ENCODE assay signal across 1 cellular context in the genomic region with DNA sequence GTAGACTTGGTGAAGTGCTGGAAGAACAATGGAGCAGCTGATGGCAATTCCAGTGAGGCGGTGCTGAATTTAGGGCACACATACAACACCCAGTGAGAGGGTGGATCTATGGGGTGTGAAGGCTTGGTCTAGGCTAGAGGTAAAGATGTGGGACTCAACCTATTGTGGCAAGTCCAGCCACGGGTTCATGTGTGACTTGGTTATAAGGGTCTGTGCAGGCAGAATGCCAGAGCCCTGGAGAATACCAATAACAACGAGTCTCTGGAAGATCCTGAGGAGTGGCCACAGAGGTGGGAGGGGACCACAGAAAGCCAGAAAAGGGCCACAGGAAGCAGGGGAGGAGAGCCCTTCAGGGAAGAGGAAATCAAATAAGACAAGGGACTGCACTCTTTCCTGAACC.
TF ChIP-seq lines count a peak whose summit lies in the region.

No MANE protein-coding gene starts in this region.

TF ChIP-seq in IMR-90, 13 proteins besides CTCF, POLR2A, EP300 and RAD21 (continued from another document):
- TF ChIP-seq, protein P1, sequence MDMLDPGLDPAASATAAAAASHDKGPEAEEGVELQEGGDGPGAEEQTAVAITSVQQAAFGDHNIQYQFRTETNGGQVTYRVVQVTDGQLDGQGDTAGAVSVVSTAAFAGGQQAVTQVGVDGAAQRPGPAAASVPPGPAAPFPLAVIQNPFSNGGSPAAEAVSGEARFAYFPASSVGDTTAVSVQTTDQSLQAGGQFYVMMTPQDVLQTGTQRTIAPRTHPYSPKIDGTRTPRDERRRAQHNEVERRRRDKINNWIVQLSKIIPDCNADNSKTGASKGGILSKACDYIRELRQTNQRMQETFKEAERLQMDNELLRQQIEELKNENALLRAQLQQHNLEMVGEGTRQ (IDR thresholded peaks at IDR 0.05; ENCODE audit: low read depth, low read length), result no peak
